In genomic region chr10:61140765-61141392, GRCh38 we compare ENCODE assay signal across 8 cellular contexts.
DNase-seq lines count a peak whose midpoint lies in the region; ATAC-seq and TF ChIP-seq lines count a peak whose summit lies in the region.

No MANE protein-coding gene starts in this region.

- no peaks in the 10 kb centered on the region for H3K36me3 Mint-ChIP-seq in activated T-cell treated with anti-CD3 and anti-CD28 coated beads, Interleukin-2, amount 50 U/mL, for 24 hours (ENCODE audit: low read depth)
- H3K36me3 Mint-ChIP-seq in effector memory CD8-positive, alpha-beta T cell (ENCODE audit: insufficient read depth), result no peaks in the 10 kb centered on the region

- no peaks in the 10 kb centered on the region for H3K27me3 ChIP-seq in SK-N-SH (ENCODE audit: insufficient read depth)
- H3K27me3 ChIP-seq in foreskin keratinocyte, result no peaks in the 10 kb centered on the region
- H3K27me3 ChIP-seq in ovary, result no peaks in the 10 kb centered on the region

- 12% methylated on average over 7 of the region's 7 CpGs for WGBS in SK-N-SH (ENCODE audit: low lambda C conversion rate)
- WGBS in ovary, 3 donors, result 14 to 17% (median 15%) methylated on average over 7 of the region's 7 CpGs

- peak; percentile 60 for ATAC-seq in GM18511 (IDR thresholded peaks at IDR 0.05; ENCODE audit: unreplicated experiment)
- ATAC-seq in foreskin keratinocyte, result peak; percentile 78
- ATAC-seq in effector memory CD8-positive, alpha-beta T cell (replicated peaks), result no peak

- H3K4me1 ChIP-seq in SK-N-SH (ENCODE audit: control insufficient read depth in 1 of 2, insufficient read depth in 2 of 2, low read depth in 1 of 2, low read length in 1 of 2) (peaks cover 0 to 10% of the 10 kb centered on the region in 2 experiments; a peak in 1 of 4 replicates), foreskin keratinocyte (no peaks in the 10 kb centered on the region), ovary (ENCODE audit: insufficient read depth) (no peaks in the 10 kb centered on the region)

- no peaks in the 10 kb centered on the region for H3K9me3 Mint-ChIP-seq in activated T-cell treated with anti-CD3 and anti-CD28 coated beads, Interleukin-2, amount 50 U/mL, for 24 hours
- H3K9me3 Mint-ChIP-seq in effector memory CD8-positive, alpha-beta T cell, result no peaks in the 10 kb centered on the region

- no peak overlapping the region for H3K27ac Mint-ChIP-seq in activated T-cell treated with anti-CD3 and anti-CD28 coated beads, Interleukin-2, amount 50 U/mL, for 24 hours
- H3K27ac Mint-ChIP-seq in effector memory CD8-positive, alpha-beta T cell, result no peak overlapping the region

- intact Hi-C loops in ovary (cut with DNase I), result no loop called here

- no peak overlapping the region for H3K4me3 Mint-ChIP-seq in activated T-cell treated with anti-CD3 and anti-CD28 coated beads, Interleukin-2, amount 50 U/mL, for 24 hours
- H3K4me3 Mint-ChIP-seq in effector memory CD8-positive, alpha-beta T cell, result no peak overlapping the region

- TF ChIP-seq RAD21 in SK-N-SH (IDR thresholded peaks at IDR 0.05; ENCODE audit: low read length), result peak; percentile 85

- no peaks in the 10 kb centered on the region for H3K4me1 Mint-ChIP-seq in activated T-cell treated with anti-CD3 and anti-CD28 coated beads, Interleukin-2, amount 50 U/mL, for 24 hours (ENCODE audit: low read depth)
- no peaks in the 10 kb centered on the region for H3K4me1 Mint-ChIP-seq in effector memory CD8-positive, alpha-beta T cell (ENCODE audit: low read depth in 2 of 2)

- H3K9me2 ChIP-seq in SK-N-SH, result no peaks in the 10 kb centered on the region

- H3K27me3 Mint-ChIP-seq in activated T-cell treated with anti-CD3 and anti-CD28 coated beads, Interleukin-2, amount 50 U/mL, for 24 hours, result peaks cover 6% of the 10 kb centered on the region
- peaks cover 0 to 10% of the 10 kb centered on the region in 2 donors for H3K27me3 Mint-ChIP-seq in effector memory CD8-positive, alpha-beta T cell

- no peak for TF ChIP-seq EP300 in SK-N-SH (IDR thresholded peaks at IDR 0.05; ENCODE audit: borderline replicate concordance in 1 of 2, low read depth in 1 of 2, low read length in 1 of 2)
- TF ChIP-seq EP300 in ovary (IDR thresholded peaks at IDR 0.05), result no peak

- no peak for TF ChIP-seq POLR2A in ovary (IDR thresholded peaks at IDR 0.05)

- no peaks in the 10 kb centered on the region for H3F3A ChIP-seq in SK-N-SH (replicated peaks; ENCODE audit: insufficient read depth)

- H3K4me2 ChIP-seq in SK-N-SH, result no peak overlapping the region

- DNase-seq in AG09319 (ENCODE audit: extremely low read depth, low read depth) (peak; percentile 44), Kasumi-1 (lab: John Stamatoyannopoulos, UW) (peak; percentile 72 to 91), SK-N-SH (peak; percentile 24), foreskin keratinocyte (peak; percentile 10 to 40), ovary (peak in 1 of 5 donors; percentile 23)
- DNase-seq in activated T-cell treated with anti-CD3 and anti-CD28 coated beads, Interleukin-2, amount 50 U/mL, for 24 hours, result no peak
- no peak for DNase-seq in effector memory CD8-positive, alpha-beta T cell

- H3K36me3 ChIP-seq in SK-N-SH (replicated peaks in 1 of 2; ENCODE audit: control insufficient read depth in 1 of 2, insufficient read depth in 2 of 2, low read length in 1 of 2) (no peaks in the 10 kb centered on the region), ovary (no peaks in the 10 kb centered on the region)

- H3K9ac ChIP-seq in SK-N-SH, result no peak overlapping the region

- H3K9me3 ChIP-seq in SK-N-SH (no peaks in the 10 kb centered on the region), ovary (no peaks in the 10 kb centered on the region)

- CTCF ChIA-PET in SK-N-SH (lab: Yijun Ruan, JAX), result interaction anchor here (0.5 to 2.4 kb wide), 53 partner anchors 9 to 902 kb away, joined by 3 to 23 read pairs (median 3); no protein-coding TSS in a partner anchor

- peak overlapping the region; percentile 31; the same call in 1 of the 2 replicates for H2AFZ ChIP-seq in SK-N-SH (ENCODE audit: low read depth)

- H3K79me2 ChIP-seq in SK-N-SH (ENCODE audit: insufficient read depth), result no peaks in the 10 kb centered on the region

- H3K4me3 ChIP-seq in SK-N-SH (ENCODE audit: low read depth in 2 of 2, low read length in 1 of 2), result no peak overlapping the region; a peak in 1 of 4 replicates
- no peak overlapping the region for H3K4me3 ChIP-seq in ovary

- H3K27ac ChIP-seq in SK-N-SH (ENCODE audit: low read depth in 2 of 2, low read length in 1 of 2), result no peak overlapping the region
- no peak overlapping the region for H3K27ac ChIP-seq in foreskin keratinocyte
- H3K27ac ChIP-seq in ovary, result no peak overlapping the region

- no peaks in the 10 kb centered on the region for H4K20me1 ChIP-seq in SK-N-SH (ENCODE audit: insufficient read depth)

- POLR2A ChIA-PET in SK-N-SH (lab: Yijun Ruan, JAX), result no interaction called here

- TF ChIP-seq CTCF in AG09319 (IDR thresholded peaks at IDR 0.05; ENCODE audit: low read depth, low read length), result peak; percentile 62
- TF ChIP-seq CTCF in SK-N-SH (IDR thresholded peaks at IDR 0.05), result peak; percentile 83
- TF ChIP-seq CTCF in foreskin keratinocyte (conservative IDR thresholded peaks at IDR 0.05), result peak; percentile 73
- peak; percentile 20 to 30 (median 25) for TF ChIP-seq CTCF in ovary (IDR thresholded peaks at IDR 0.05)

TF ChIP-seq in SK-N-SH, 30 proteins besides CTCF, POLR2A, EP300 and RAD21:
- TF ChIP-seq, protein P1, sequence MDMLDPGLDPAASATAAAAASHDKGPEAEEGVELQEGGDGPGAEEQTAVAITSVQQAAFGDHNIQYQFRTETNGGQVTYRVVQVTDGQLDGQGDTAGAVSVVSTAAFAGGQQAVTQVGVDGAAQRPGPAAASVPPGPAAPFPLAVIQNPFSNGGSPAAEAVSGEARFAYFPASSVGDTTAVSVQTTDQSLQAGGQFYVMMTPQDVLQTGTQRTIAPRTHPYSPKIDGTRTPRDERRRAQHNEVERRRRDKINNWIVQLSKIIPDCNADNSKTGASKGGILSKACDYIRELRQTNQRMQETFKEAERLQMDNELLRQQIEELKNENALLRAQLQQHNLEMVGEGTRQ (IDR thresholded peaks at IDR 0.05; ENCODE audit: borderline replicate concordance, low read depth, low read length), result no peak
- TF ChIP-seq NRF1 (IDR thresholded peaks at IDR 0.05; ENCODE audit: low read depth, low read length) (no peak), FOSL2 (IDR thresholded peaks at IDR 0.05; ENCODE audit: borderline replicate concordance, low read depth) (no peak), ZBTB33 (IDR thresholded peaks at IDR 0.05; ENCODE audit: borderline replicate concordance, low read depth) (no peak), RFX5 (IDR thresholded peaks at IDR 0.05; ENCODE audit: low read length) (peak; percentile 33; the same call in 1 of the 2 replicates), SMC3 (IDR thresholded peaks at IDR 0.05; ENCODE audit: low read depth, low read length) (peak; percentile 59), NFIC (IDR thresholded peaks at IDR 0.05; ENCODE audit: borderline replicate concordance) (no peak), TAF1 (IDR thresholded peaks at IDR 0.05; ENCODE audit: borderline replicate concordance, low read depth, low read length) (no peak)
- TF ChIP-seq, protein P2, sequence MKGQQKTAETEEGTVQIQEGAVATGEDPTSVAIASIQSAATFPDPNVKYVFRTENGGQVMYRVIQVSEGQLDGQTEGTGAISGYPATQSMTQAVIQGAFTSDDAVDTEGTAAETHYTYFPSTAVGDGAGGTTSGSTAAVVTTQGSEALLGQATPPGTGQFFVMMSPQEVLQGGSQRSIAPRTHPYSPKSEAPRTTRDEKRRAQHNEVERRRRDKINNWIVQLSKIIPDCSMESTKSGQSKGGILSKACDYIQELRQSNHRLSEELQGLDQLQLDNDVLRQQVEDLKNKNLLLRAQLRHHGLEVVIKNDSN (IDR thresholded peaks at IDR 0.05; ENCODE audit: borderline replicate concordance, low read depth), result no peak

Comparison
In these comparisons a context has a peak if more than half of its experiments do, and no peak if none do; other contexts are left out.
1. DNase-seq: peak in AG09319 (single experiment), Kasumi-1 (2 of 2), SK-N-SH (single experiment) and foreskin keratinocyte (2 of 2); none in activated T-cell treated with anti-CD3 and anti-CD28 coated beads, Interleukin-2, amount 50 U/mL, for 24 hours (single experiment) and effector memory CD8-positive, alpha-beta T cell (0 of 3).
2. CTCF ChIP-seq: peak in every context shown above with its lines; median percentile 83 in SK-N-SH; 73 in foreskin keratinocyte; 62 in AG09319; 25 in ovary.